12 cellular contexts compared by ENCODE assay signal in the genomic region with DNA sequence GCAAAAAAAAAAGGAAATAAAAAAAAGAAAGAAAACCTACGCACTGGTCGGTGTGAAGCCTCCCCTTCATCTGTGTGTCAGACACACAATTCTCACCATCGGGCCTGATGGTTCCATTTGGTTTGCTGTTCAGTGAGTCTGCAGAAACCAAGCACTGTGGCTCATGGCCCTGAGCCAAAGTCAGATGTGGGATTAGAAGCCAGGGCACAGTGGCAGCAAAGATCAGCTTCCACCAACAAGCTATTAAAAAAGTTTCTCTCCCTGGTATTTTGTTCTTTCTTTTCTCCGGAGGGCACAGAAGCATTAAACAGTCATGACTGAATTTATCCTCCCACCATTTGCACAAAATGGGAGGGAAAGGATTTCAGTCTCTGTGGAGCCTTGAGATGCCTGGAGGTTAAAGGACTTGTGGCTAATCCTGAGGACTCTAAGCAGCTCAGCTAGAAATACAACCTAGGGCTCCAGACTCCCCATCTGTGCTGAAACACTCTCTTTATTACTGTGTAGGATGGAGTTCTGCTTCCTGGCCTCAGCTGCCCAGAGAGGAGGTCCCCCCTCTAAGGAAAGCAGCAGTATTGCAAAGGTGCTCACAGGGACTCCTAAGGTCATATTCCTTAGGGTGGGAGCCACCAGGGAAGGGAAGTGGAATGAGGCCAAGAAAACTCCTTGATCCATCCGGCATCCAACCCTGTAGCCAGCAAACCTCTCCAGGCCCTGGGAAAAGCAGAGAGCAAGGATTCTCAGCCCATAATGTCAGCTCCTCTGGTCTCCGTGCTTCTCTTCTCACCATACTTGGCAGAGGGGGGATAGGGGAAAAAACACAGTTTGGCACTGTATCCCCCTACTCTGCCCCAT. TPM values are rescaled to one million over a fixed set of nuclear protein-coding genes. Genes with fewer than 3 reads are reported as not detected.
A peak's percentile ranks its signal among the peaks of the same experiment; 100 is the strongest.
DNase-seq lines count a peak whose midpoint lies in the region; ATAC-seq lines count a peak whose summit lies in the region.
"Had no signal": no experiment of that assay in that cellular context is flagged by ENCODE, and none has a peak within 500 bp of the region (broad histone marks: within the 10 kb centered on the region; RNA-seq: fewer than 3 reads in every experiment).

No MANE protein-coding gene starts in this region.

- H3K4me3 Mint-ChIP-seq in activated naive CD4-positive, alpha-beta T cell treated with anti-CD3 and anti-CD28 coated beads for 36 hours, result no peak overlapping the region

- H3K27ac Mint-ChIP-seq in activated naive CD4-positive, alpha-beta T cell treated with anti-CD3 and anti-CD28 coated beads for 36 hours, result no peak overlapping the region
- H3K27ac Mint-ChIP-seq: IgD-negative memory B cell had no signal

- no peaks in the 10 kb centered on the region for H3K27me3 Mint-ChIP-seq in activated naive CD4-positive, alpha-beta T cell treated with anti-CD3 and anti-CD28 coated beads for 36 hours (ENCODE audit: low read depth)
- H3K27me3 Mint-ChIP-seq: IgD-negative memory B cell had no signal

- ATAC-seq in GM21737 (IDR thresholded peaks at IDR 0.05; ENCODE audit: unreplicated experiment) (no peak), GM18520 (IDR thresholded peaks at IDR 0.05; ENCODE audit: unreplicated experiment) (no peak)

- peaks cover 12% of the 10 kb centered on the region for H3K36me3 Mint-ChIP-seq in activated naive CD4-positive, alpha-beta T cell treated with anti-CD3 and anti-CD28 coated beads for 36 hours (ENCODE audit: low read depth)

- intact Hi-C loops in activated naive CD4-positive, alpha-beta T cell treated with anti-CD3 and anti-CD28 coated beads for 36 hours (cut with micrococcal nuclease), result no loop called here

- H3K4me1 Mint-ChIP-seq in activated naive CD4-positive, alpha-beta T cell treated with anti-CD3 and anti-CD28 coated beads for 36 hours (ENCODE audit: low read depth), result peaks cover 5% of the 10 kb centered on the region

- H3K9me3 Mint-ChIP-seq in activated naive CD4-positive, alpha-beta T cell treated with anti-CD3 and anti-CD28 coated beads for 36 hours, result no peaks in the 10 kb centered on the region
- H3K9me3 Mint-ChIP-seq: IgD-negative memory B cell had no signal

- CTCF ChIA-PET in activated naive CD4-positive, alpha-beta T cell treated with anti-CD3 and anti-CD28 coated beads for 36 hours (lab: Charles Lee), result no interaction called here

- DNase-seq in GF-D8 (lab: John Stamatoyannopoulos, UW) (peak; percentile 66), NCI-H69 (lab: John Stamatoyannopoulos, UW) (peak; percentile 69), epidermal melanocyte (ENCODE audit: insufficient read length, low spot score) (peak; percentile 78), renal cortical epithelial cell (ENCODE audit: low read depth) (peak; percentile 59), iPS-NIHi7 (ENCODE audit: extremely low spot score) (no peak)
- no peak for DNase-seq in activated naive CD4-positive, alpha-beta T cell treated with anti-CD3 and anti-CD28 coated beads for 36 hours
- DNase-seq: activated CD4-positive, alpha-beta T cell treated with anti-CD3 and anti-CD28 coated beads for 48 hours; mesendoderm; stimulated activated naive CD4-positive, alpha-beta T cell had no signal

RNA-seq across cellular contexts. Expression of gene SLC39A11, which starts 28.2 kb away (rescaled TPM):
- 24.2 and 29.3 TPM in 2 replicates for total RNA-seq in renal cortical epithelial cell
- total RNA-seq in activated naive CD4-positive, alpha-beta T cell treated with anti-CD3 and anti-CD28 coated beads for 36 hours, result 10 to 100 TPM; 14.0 to 16.4 TPM

Comparison
In these comparisons a context has a peak if more than half of its experiments do, and no peak if none do; other contexts are left out.
1. DNase-seq: peak in GF-D8 (single experiment), NCI-H69 (single experiment), epidermal melanocyte (single experiment) and renal cortical epithelial cell (single experiment); none in activated naive CD4-positive, alpha-beta T cell treated with anti-CD3 and anti-CD28 coated beads for 36 hours (single experiment) and iPS-NIHi7 (single experiment).